ENCODE assay signal across 16 cellular contexts in genomic region chr2:226451486-226451885, GRCh38.
DNase-seq lines count a peak whose midpoint lies in the region; ATAC-seq and TF ChIP-seq lines count a peak whose summit lies in the region.
"Had no signal": no experiment of that assay in that cellular context is flagged by ENCODE, and none has a peak within 500 bp of the region (broad histone marks: within the 10 kb centered on the region; RNA-seq: fewer than 3 reads in every experiment).

No MANE protein-coding gene starts in this region.

- H2AK5ac ChIP-seq in IMR-90 (ENCODE audit: low read depth, low read length), result no peak overlapping the region
- no peak overlapping the region for H2AK5ac ChIP-seq in mesendoderm (ENCODE audit: low read length)

- H3K9me3 Mint-ChIP-seq in WTC11, result peaks cover 36% of the 10 kb centered on the region

- no TSS peak for BruUV-seq in IMR-90 (replicated peaks; lab: Mats Ljungman, UMichigan)

- H4K8ac ChIP-seq in IMR-90 (ENCODE audit: low read depth in 2 of 2, low read length in 2 of 2), result no peak overlapping the region
- no peak overlapping the region for H4K8ac ChIP-seq in mesendoderm (ENCODE audit: low read depth, low read length)

- H4K91ac ChIP-seq in IMR-90 (ENCODE audit: insufficient read depth, low read depth, low read length), result no peak overlapping the region

- no peak overlapping the region for H3K23ac ChIP-seq in IMR-90 (ENCODE audit: low read depth, low read length)
- H3K23ac ChIP-seq in mesendoderm (ENCODE audit: low read length), result no peak overlapping the region

- H3K79me1 ChIP-seq in IMR-90 (ENCODE audit: low read depth in 1 of 2, low read length in 2 of 2) (no peaks in the 10 kb centered on the region; a peak in 1 of 4 replicates), mesendoderm (ENCODE audit: low read length) (no peaks in the 10 kb centered on the region)

- WGBS in IMR-90 (ENCODE audit: extremely low coverage in 2 of 2, insufficient read length in 1 of 2), 2 experiments, result no CpG with 5 or more reads among the region's 2 CpGs
- WGBS in mesendoderm (ENCODE audit: extremely low coverage, insufficient coverage, low lambda C conversion rate), result no CpG with 5 or more reads among the region's 2 CpGs

- no peak overlapping the region for H2BK15ac ChIP-seq in IMR-90 (ENCODE audit: low read depth, low read length)
- no peak overlapping the region for H2BK15ac ChIP-seq in mesendoderm (replicated peaks; ENCODE audit: low read depth)

- DNase-seq in IMR-90 (no peak), WTC11 (ENCODE audit: low spot score) (no peak), mesendoderm (peak; percentile 87), RWPE1 (ENCODE audit: low spot score) (no peak), DMS153 (lab: John Stamatoyannopoulos, UW) (no peak)
- no peak for DNase-seq in stimulated activated CD4-positive, alpha-beta T cell treated with anti-CD3 and anti-CD28 coated beads, Interleukin-15, amount 100 ng/mL, for 24 hours
- DNase-seq: C1 segment of cervical spinal cord; Calu3; CD4-positive, alpha-beta memory T cell; COR-L47; DND-41; GDM1; GM23248; H9 had no signal

- no peak overlapping the region for H3K18ac ChIP-seq in IMR-90 (ENCODE audit: low read depth, low read length)
- no peak overlapping the region for H3K18ac ChIP-seq in mesendoderm (ENCODE audit: low read length)

- H3K4me2 ChIP-seq in IMR-90 (ENCODE audit: low read depth, low read length), result no peak overlapping the region
- no peak overlapping the region for H3K4me2 ChIP-seq in mesendoderm (ENCODE audit: low read length)

- ATAC-seq in IMR-90 (ENCODE audit: low read depth) (no peak), WTC11 (peak; percentile 78)
- ATAC-seq: GM12878, HCT116 had no signal

- dilution Hi-C loops in IMR-90 (cut with HindIII; ENCODE audit: low sequenced_read_pairs, unreplicated experiment), result no loop called here

- TF ChIP-seq POLR2A in IMR-90 (IDR thresholded peaks at IDR 0.05; ENCODE audit: low read depth, low read length), result no peak

- in situ Hi-C loops in IMR-90 (cut with MboI; ENCODE audit: low sequenced_read_pairs), result no loop called here

- H2BK5ac ChIP-seq in IMR-90 (ENCODE audit: low read depth, low read length, poor library complexity, severe bottlenecking) (no peak overlapping the region), mesendoderm (ENCODE audit: low read length) (no peak overlapping the region)

- H4K5ac ChIP-seq in IMR-90 (ENCODE audit: low read depth, low read length) (no peak overlapping the region), mesendoderm (ENCODE audit: low read length) (no peak overlapping the region)

- H3K36me3 ChIP-seq in IMR-90 (ENCODE audit: control insufficient read depth, insufficient read depth, low read length) (no peaks in the 10 kb centered on the region), mesendoderm (ENCODE audit: control insufficient read depth, insufficient read depth, low read length) (no peaks in the 10 kb centered on the region)

- no peak overlapping the region for H2AFZ ChIP-seq in IMR-90 (replicated peaks; ENCODE audit: low read length, poor library complexity)
- H2AFZ ChIP-seq: GM23248 had no signal

- intact Hi-C loops in IMR-90 (cut with micrococcal nuclease), result loop anchor here (2.0 kb wide), 1 partner anchor 17 kb away; no protein-coding TSS in a partner anchor

- H3K4me3 ChIP-seq in IMR-90 (ENCODE audit: insufficient read depth, low read depth, low read length), result no peak overlapping the region
- no peak overlapping the region for H3K4me3 ChIP-seq in mesendoderm (ENCODE audit: low read length)
- H3K4me3 ChIP-seq: GM12878, GM23248 had no signal

- H3K4me1 ChIP-seq in IMR-90 (ENCODE audit: control insufficient read depth, insufficient read depth, low read length) (peaks cover 4% of the 10 kb centered on the region), mesendoderm (ENCODE audit: control insufficient read depth, low read depth, low read length) (no peaks in the 10 kb centered on the region)

- H2BK120ac ChIP-seq in IMR-90 (ENCODE audit: low read depth, low read length) (peak overlapping the region; percentile 34; the same call in 1 of the 2 replicates), mesendoderm (ENCODE audit: low read depth, low read length) (no peak overlapping the region)

- no peak for TF ChIP-seq RAD21 in IMR-90 (IDR thresholded peaks at IDR 0.05; ENCODE audit: low read length)

- no peaks in the 10 kb centered on the region for H3K27me3 ChIP-seq in IMR-90 (ENCODE audit: control insufficient read depth, insufficient read depth, low read length)
- H3K27me3 ChIP-seq in mesendoderm (ENCODE audit: insufficient read depth, low read length, poor library complexity), result no peaks in the 10 kb centered on the region

- no peaks in the 10 kb centered on the region for H3K79me2 ChIP-seq in mesendoderm (ENCODE audit: control insufficient read depth, insufficient read depth, low read length)

- peaks cover 23% of the 10 kb centered on the region for H3K36me3 Mint-ChIP-seq in WTC11

- H3K27ac ChIP-seq in IMR-90 (ENCODE audit: insufficient read depth, low read length), result no peak overlapping the region
- H3K27ac ChIP-seq in mesendoderm (ENCODE audit: low read depth, low read length), result no peak overlapping the region
- no peak overlapping the region for H3K27ac ChIP-seq in RWPE1
- H3K27ac ChIP-seq: GM23248 had no signal

- no peak overlapping the region for H3K9ac ChIP-seq in IMR-90 (ENCODE audit: low read depth, low read length)
- H3K9ac ChIP-seq in mesendoderm (ENCODE audit: low read length), result no peak overlapping the region
- H3K9ac ChIP-seq: GM23248 had no signal

- H3K9me1 ChIP-seq in IMR-90 (ENCODE audit: insufficient read depth, low read length), result peaks cover 5% of the 10 kb centered on the region

- POLR2A ChIA-PET in IMR-90 (lab: Charles Lee; ENCODE audit: unreplicated experiment), result no interaction called here
- POLR2A ChIA-PET in WTC11 (lab: Charles Lee), result no interaction called here
- POLR2A ChIA-PET in RWPE1 (lab: Yijun Ruan, JAX; ENCODE audit: low non-redundant PET), result no interaction called here

- TF ChIP-seq CTCF in IMR-90 (conservative IDR thresholded peaks at IDR 0.05; ENCODE audit: low read depth, low read length), result no peak
- no peak for TF ChIP-seq CTCF in WTC11 (IDR thresholded peaks at IDR 0.05)
- TF ChIP-seq CTCF in RWPE1 (conservative IDR thresholded peaks at IDR 0.05; ENCODE audit: low read depth), result no peak

- peaks cover 12% of the 10 kb centered on the region for H3K9me3 ChIP-seq in IMR-90 (ENCODE audit: control insufficient read depth, insufficient read depth, low read length)

- H3K4me3 Mint-ChIP-seq in WTC11, result no peak overlapping the region
- H3K4me3 Mint-ChIP-seq: CD4-positive, alpha-beta memory T cell; H9 had no signal

- H2BK20ac ChIP-seq in IMR-90 (ENCODE audit: low read depth, low read length), result no peak overlapping the region

- no peak overlapping the region for H3K14ac ChIP-seq in IMR-90 (replicated peaks; ENCODE audit: low read depth, low read length)

- H3K4ac ChIP-seq in IMR-90 (ENCODE audit: low read depth, low read length) (no peak overlapping the region), mesendoderm (ENCODE audit: low read depth, low read length) (no peak overlapping the region)

- CTCF ChIA-PET in IMR-90 (lab: Yijun Ruan, JAX), result no interaction called here
- CTCF ChIA-PET in WTC11 (lab: Charles Lee), result no interaction called here
- CTCF ChIA-PET in RWPE1 (lab: Yijun Ruan, JAX), result no interaction called here

- H3K27ac Mint-ChIP-seq in WTC11, result no peak overlapping the region
- H3K27ac Mint-ChIP-seq: CD4-positive, alpha-beta memory T cell; H9 had no signal

- peaks cover 4% of the 10 kb centered on the region for H3K4me1 Mint-ChIP-seq in WTC11
- H3K4me1 Mint-ChIP-seq: H9 had no signal

- H3K56ac ChIP-seq in IMR-90 (ENCODE audit: extremely low read depth, insufficient read depth, low read length) (no peak overlapping the region), mesendoderm (ENCODE audit: low read length) (no peak overlapping the region)

- H4K20me1 ChIP-seq in IMR-90 (ENCODE audit: insufficient read depth, low read length), result no peaks in the 10 kb centered on the region

- H2AK9ac ChIP-seq in IMR-90 (replicated peaks; ENCODE audit: low read depth, low read length, poor library complexity), result no peak overlapping the region

- H3K27me3 Mint-ChIP-seq in WTC11 (ENCODE audit: low read depth), result no peaks in the 10 kb centered on the region

TF ChIP-seq in IMR-90, 13 proteins besides CTCF, POLR2A, EP300 and RAD21:
- TF ChIP-seq FOS (IDR thresholded peaks at IDR 0.05; ENCODE audit: low read depth, low read length) (no peak), CHD1 (IDR thresholded peaks at IDR 0.05; ENCODE audit: low read depth, low read length) (no peak), CEBPB (IDR thresholded peaks at IDR 0.05; ENCODE audit: low read depth, low read length) (no peak), MXI1 (IDR thresholded peaks at IDR 0.05; ENCODE audit: borderline replicate concordance, low read depth, low read length) (no peak)
TF ChIP-seq in IMR-90: peak in this region for 0.

TF ChIP-seq in WTC11, 78 proteins besides CTCF, POLR2A, EP300 and RAD21 (continues in another document):
- no peak for TF ChIP-seq ATF6 (CRISPR knock-in tag; IDR thresholded peaks at IDR 0.05)
